Comparison of ENCODE assay signal across 11 cellular contexts in the genomic region with DNA sequence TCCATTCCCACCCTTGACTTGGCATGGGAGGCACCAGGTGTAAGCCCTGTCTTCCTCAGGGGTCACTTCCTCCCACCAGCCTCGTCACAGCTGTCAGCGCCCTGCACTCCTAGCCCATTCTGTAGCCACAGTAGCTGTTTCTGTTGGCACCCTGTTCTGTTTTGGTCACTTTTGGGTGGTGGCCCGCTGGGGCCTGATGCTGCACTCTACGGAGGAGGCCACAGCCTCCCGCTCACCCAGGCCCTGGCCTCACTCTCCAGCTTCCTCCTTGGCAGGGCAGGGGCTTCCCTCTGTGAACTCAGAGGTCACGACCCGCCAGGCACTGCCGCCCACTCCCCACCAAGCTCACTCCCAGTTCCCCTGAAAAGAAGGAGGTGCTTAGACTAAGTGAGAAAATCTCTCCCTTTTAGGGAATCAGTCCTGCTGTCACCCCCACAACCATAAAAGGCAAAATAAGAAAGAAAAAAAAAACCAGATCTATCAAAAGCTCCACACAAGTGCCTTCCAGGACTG.
DNase-seq lines count a peak whose midpoint lies in the region; ATAC-seq and TF ChIP-seq lines count a peak whose summit lies in the region.
"Had no signal": no experiment of that assay in that cellular context is flagged by ENCODE, and none has a peak within 500 bp of the region (broad histone marks: within the 10 kb centered on the region; RNA-seq: fewer than 3 reads in every experiment).

No MANE protein-coding gene starts in this region.

- H3K4me1 Mint-ChIP-seq in IgD-negative memory B cell: peaks cover 39 to 42% (median 42%) of the 10 kb centered on the region in 3 donors
- peaks cover 38% of the 10 kb centered on the region for H3K4me1 Mint-ChIP-seq in glutamatergic neuron (ENCODE audit: low read depth, unreplicated experiment)
- H3K4me1 Mint-ChIP-seq in neural progenitor cell: peaks cover 27% of the 10 kb centered on the region

- peak overlapping the region; percentile 77 to 94 (median 86) for H3K4me2 ChIP-seq in BLaER1 treated with 17β-estradiol and CSF1 and Interleukin-3, amounts not matched to agents 10 nM and 100 nM
- H3K4me2 ChIP-seq in neural progenitor cell: no peak overlapping the region

- H3K4me1 ChIP-seq in BLaER1 treated with 17β-estradiol and CSF1 and Interleukin-3, amounts not matched to agents 10 nM and 100 nM: peaks cover 72 to 83% (median 74%) of the 10 kb centered on the region in 10 experiments
- H3K4me1 ChIP-seq in left lung (peaks cover 0 to 50% of the 10 kb centered on the region in 2 donors), neural progenitor cell (no peaks in the 10 kb centered on the region)

- H3K9me3 ChIP-seq in BLaER1 treated with 17β-estradiol and CSF1 and Interleukin-3, amounts not matched to agents 10 nM and 100 nM (replicated peaks in 1 of 11): no peaks in the 10 kb centered on the region
- H3K9me3 ChIP-seq in left lung (no peaks in the 10 kb centered on the region), neural progenitor cell (ENCODE audit: low read depth) (no peaks in the 10 kb centered on the region)

- no peak for TF ChIP-seq CTCF in left lung (IDR thresholded peaks at IDR 0.05)
- TF ChIP-seq CTCF in glutamatergic neuron (IDR thresholded peaks at IDR 0.05; ENCODE audit: partially characterized antibody, unreplicated experiment): no peak
- no peak for TF ChIP-seq CTCF in neural progenitor cell (IDR thresholded peaks at IDR 0.05)

- H3K36me3 Mint-ChIP-seq in IgD-negative memory B cell (no peaks in the 10 kb centered on the region), glutamatergic neuron (ENCODE audit: unreplicated experiment) (no peaks in the 10 kb centered on the region), neural progenitor cell (no peaks in the 10 kb centered on the region)
- H3K36me3 Mint-ChIP-seq: activated naive CD8-positive, alpha-beta T cell treated with anti-CD3 and anti-CD28 coated beads, Interleukin-2, amount 10 ng/mL, durations not matched to agents 7 days and 5 days had no signal

- H3K9me3 Mint-ChIP-seq in IgD-negative memory B cell (no peaks in the 10 kb centered on the region), glutamatergic neuron (ENCODE audit: unreplicated experiment) (peaks cover 18% of the 10 kb centered on the region), neural progenitor cell (no peaks in the 10 kb centered on the region)
- H3K9me3 Mint-ChIP-seq: activated naive CD8-positive, alpha-beta T cell treated with anti-CD3 and anti-CD28 coated beads, Interleukin-2, amount 10 ng/mL, durations not matched to agents 7 days and 5 days had no signal

- H4K20me1 ChIP-seq in BLaER1 treated with 17β-estradiol and CSF1 and Interleukin-3, amounts not matched to agents 10 nM and 100 nM: no peaks in the 10 kb centered on the region
- H4K20me1 ChIP-seq in neural progenitor cell (ENCODE audit: low read depth): no peaks in the 10 kb centered on the region

- intact Hi-C loops in left lung (cut with DNase I): no loop called here

- DNase-seq in left lung (peak; percentile 65 to 84), COLO829 (ENCODE audit: low spot score) (no peak), glutamatergic neuron (no peak), DMS53 (lab: John Stamatoyannopoulos, UW) (no peak), neural progenitor cell (ENCODE audit: low spot score) (no peak)
- DNase-seq: activated naive CD8-positive, alpha-beta T cell treated with anti-CD3 and anti-CD28 coated beads, Interleukin-2, amount 10 ng/mL, durations not matched to agents 7 days and 5 days; foreskin fibroblast; islet precursor cell had no signal

- H2AFZ ChIP-seq in neural progenitor cell (replicated peaks): no peak overlapping the region

- H3K4me3 ChIP-seq in BLaER1 treated with 17β-estradiol and CSF1 and Interleukin-3, amounts not matched to agents 10 nM and 100 nM: no peak overlapping the region
- H3K4me3 ChIP-seq in left lung: no peak overlapping the region
- H3K4me3 ChIP-seq in neural progenitor cell: no peak overlapping the region

- H3K4me3 Mint-ChIP-seq in IgD-negative memory B cell (peak overlapping the region; percentile 42 to 93 (median 86)), glutamatergic neuron (ENCODE audit: unreplicated experiment) (no peak overlapping the region), neural progenitor cell (no peak overlapping the region)

- ATAC-seq in GM18868 (IDR thresholded peaks at IDR 0.05; ENCODE audit: unreplicated experiment): peak; percentile 6
- ATAC-seq in left lung: peak; percentile 45

- H3K27ac ChIP-seq in BLaER1 treated with 17β-estradiol and CSF1 and Interleukin-3, amounts not matched to agents 10 nM and 100 nM: peak overlapping the region; percentile 39 to 88 (median 80)
- H3K27ac ChIP-seq in left lung (peak overlapping the region in 1 of 2 donors; percentile 69), neural progenitor cell (no peak overlapping the region)

- no peaks in the 10 kb centered on the region for H3K36me3 ChIP-seq in BLaER1 treated with 17β-estradiol and CSF1 and Interleukin-3, amounts not matched to agents 10 nM and 100 nM
- H3K36me3 ChIP-seq in left lung: peaks cover 0 to 12% of the 10 kb centered on the region in 2 donors
- no peaks in the 10 kb centered on the region for H3K36me3 ChIP-seq in neural progenitor cell

- H3F3A ChIP-seq in neural progenitor cell (ENCODE audit: low read depth): no peaks in the 10 kb centered on the region

- no peaks in the 10 kb centered on the region for H3K79me2 ChIP-seq in neural progenitor cell (ENCODE audit: low read depth)

- H3K27ac Mint-ChIP-seq in IgD-negative memory B cell (peak overlapping the region; percentile 70 to 91 (median 73)), glutamatergic neuron (ENCODE audit: unreplicated experiment) (no peak overlapping the region), neural progenitor cell (no peak overlapping the region)
- H3K27ac Mint-ChIP-seq: activated naive CD8-positive, alpha-beta T cell treated with anti-CD3 and anti-CD28 coated beads, Interleukin-2, amount 10 ng/mL, durations not matched to agents 7 days and 5 days had no signal

- peaks cover 0 to 14% (median 0%) of the 10 kb centered on the region in 11 experiments; a peak in 6 of 22 replicates for H3K27me3 ChIP-seq in BLaER1 treated with 17β-estradiol and CSF1 and Interleukin-3, amounts not matched to agents 10 nM and 100 nM
- H3K27me3 ChIP-seq in left lung: no peaks in the 10 kb centered on the region
- H3K27me3 ChIP-seq in neural progenitor cell: no peaks in the 10 kb centered on the region

- H3K9ac ChIP-seq in BLaER1 treated with 17β-estradiol and CSF1 and Interleukin-3, amounts not matched to agents 10 nM and 100 nM: peak overlapping the region in 10 of 11 experiments; percentile 50 to 70 (median 61); a peak in 17 of 22 replicates
- H3K9ac ChIP-seq in neural progenitor cell: no peak overlapping the region

- H3K27me3 Mint-ChIP-seq in IgD-negative memory B cell: peaks cover 5% of the 10 kb centered on the region
- H3K27me3 Mint-ChIP-seq in glutamatergic neuron (ENCODE audit: unreplicated experiment): peaks cover 19% of the 10 kb centered on the region
- H3K27me3 Mint-ChIP-seq in neural progenitor cell (ENCODE audit: insufficient read depth, low read depth): peaks cover 3% of the 10 kb centered on the region

Comparison
In these comparisons a context has a peak if more than half of its experiments do, and no peak if none do; other contexts are left out.
1. H3K27ac Mint-ChIP-seq: peak in IgD-negative memory B cell (3 of 3); none in glutamatergic neuron (single experiment) and neural progenitor cell (single experiment).
2. H3K4me3 Mint-ChIP-seq: peak in IgD-negative memory B cell (4 of 4); none in glutamatergic neuron (single experiment) and neural progenitor cell (single experiment).
3. DNase-seq: peak in left lung (2 of 2); none in COLO829 (single experiment), glutamatergic neuron (single experiment), DMS53 (single experiment) and neural progenitor cell (single experiment).